15 cellular contexts compared by ENCODE assay signal in genomic region chr17:11608396-11608795, GRCh38. TPM values are rescaled to one million over a fixed set of nuclear protein-coding genes. Genes with fewer than 3 reads are reported as not detected.
DNase-seq lines count a peak whose midpoint lies in the region; ATAC-seq and TF ChIP-seq lines count a peak whose summit lies in the region.
"Had no signal": no experiment of that assay in that cellular context is flagged by ENCODE, and none has a peak within 500 bp of the region (broad histone marks: within the 10 kb centered on the region; RNA-seq: fewer than 3 reads in every experiment).

No MANE protein-coding gene starts in this region.

- H3K36me3 ChIP-seq in duodenal mucosa (ENCODE audit: control insufficient read depth in 1 of 2, insufficient read depth in 2 of 2, low read length in 2 of 2) = no peaks in the 10 kb centered on the region
- H3K36me3 ChIP-seq in lung (ENCODE audit: control insufficient read depth in 2 of 2, insufficient read depth in 2 of 2, low read length in 2 of 2) = no peaks in the 10 kb centered on the region
- H3K36me3 ChIP-seq in thyroid gland = no peaks in the 10 kb centered on the region

- peak; percentile 72 for ATAC-seq in lung (ENCODE audit: insufficient read depth, low FRiP score)
- ATAC-seq: HCT116 had no signal

- H3K27ac ChIP-seq in duodenal mucosa (ENCODE audit: low read depth, low read length) = peak overlapping the region; percentile 6
- H3K27ac ChIP-seq in lung (ENCODE audit: low read depth in 1 of 2, low read length in 1 of 2) = peak overlapping the region in 1 of 2 donors; percentile 23
- H3K27ac ChIP-seq in thyroid gland = no peak overlapping the region

- no peaks in the 10 kb centered on the region for H3K4me1 Mint-ChIP-seq in activated CD4-positive, alpha-beta memory T cell treated with anti-CD3 and anti-CD28 coated beads, Interleukin-2, amount 10 ng/mL, durations not matched to agents 7 days and 5 days
- H3K4me1 Mint-ChIP-seq: activated CD4-positive, alpha-beta T cell treated with anti-CD3 and anti-CD28 coated beads, Interleukin-2, amount 10 ng/mL, durations not matched to agents 24 days and 14 days had no signal

- H3K4me3 ChIP-seq in duodenal mucosa (ENCODE audit: low read depth in 1 of 2, low read length in 2 of 2) (no peak overlapping the region), lung (no peak overlapping the region), thyroid gland (replicated peaks in 1 of 3) (no peak overlapping the region)

- DNase-seq in NCI-H1105 treated with DMSO at 0.1 percent for 48 hours (lab: John Stamatoyannopoulos, UW) = peak; percentile 31
- DNase-seq in NCI-H1105 (lab: John Stamatoyannopoulos, UW) = no peak
- DNase-seq in lung (ENCODE audit: low spot score) = peak; percentile 58
- peak; percentile 36 to 52 for DNase-seq in thyroid gland
- no peak for DNase-seq in GF-D8 (lab: John Stamatoyannopoulos, UW)
- DNase-seq in activated gamma-delta T cell treated with Interleukin-2 at 50 U/mL for 16 hours = no peak
- DNase-seq in activated CD4-positive, alpha-beta memory T cell treated with anti-CD3 and anti-CD28 coated beads, Interleukin-2, amount 10 ng/mL, durations not matched to agents 7 days and 5 days = no peak
- DNase-seq: activated CD4-positive, alpha-beta T cell treated with anti-CD3 and anti-CD28 coated beads, Interleukin-2, amount 10 ng/mL, durations not matched to agents 24 days and 14 days; activated naive CD4-positive, alpha-beta T cell treated with Interleukin-2 at 50 U/mL for 16 hours; effector CD4-positive, alpha-beta T cell; NCI-H1417; RPMI8226 had no signal

- TF ChIP-seq CTCF in lung (IDR thresholded peaks at IDR 0.05; ENCODE audit: control extremely low read depth, extremely low read depth) = no peak
- TF ChIP-seq CTCF in thyroid gland (IDR thresholded peaks at IDR 0.05) = no peak

- peaks cover 5% of the 10 kb centered on the region for H3K9me3 Mint-ChIP-seq in activated CD4-positive, alpha-beta memory T cell treated with anti-CD3 and anti-CD28 coated beads, Interleukin-2, amount 10 ng/mL, durations not matched to agents 7 days and 5 days
- H3K9me3 Mint-ChIP-seq: activated CD4-positive, alpha-beta T cell treated with anti-CD3 and anti-CD28 coated beads, Interleukin-2, amount 10 ng/mL, durations not matched to agents 24 days and 14 days had no signal

- H3K4me3 Mint-ChIP-seq in activated CD4-positive, alpha-beta memory T cell treated with anti-CD3 and anti-CD28 coated beads, Interleukin-2, amount 10 ng/mL, durations not matched to agents 7 days and 5 days = no peak overlapping the region
- H3K4me3 Mint-ChIP-seq: activated CD4-positive, alpha-beta T cell treated with anti-CD3 and anti-CD28 coated beads, Interleukin-2, amount 10 ng/mL, durations not matched to agents 24 days and 14 days had no signal

- H3K27ac Mint-ChIP-seq in activated CD4-positive, alpha-beta memory T cell treated with anti-CD3 and anti-CD28 coated beads, Interleukin-2, amount 10 ng/mL, durations not matched to agents 7 days and 5 days = no peak overlapping the region
- H3K27ac Mint-ChIP-seq: activated CD4-positive, alpha-beta T cell treated with anti-CD3 and anti-CD28 coated beads, Interleukin-2, amount 10 ng/mL, durations not matched to agents 24 days and 14 days had no signal

- POLR2A ChIA-PET in activated CD4-positive, alpha-beta memory T cell treated with anti-CD3 and anti-CD28 coated beads, Interleukin-2, amount 10 ng/mL, durations not matched to agents 7 days and 5 days (lab: Charles Lee) = no interaction called here

- intact Hi-C loops in thyroid gland (cut with DNase I) = no loop called here

- no peak overlapping the region for H3K9ac ChIP-seq in duodenal mucosa (ENCODE audit: low read depth in 1 of 2, low read length in 2 of 2)

- WGBS in lung, 2 donors = 31 to 60% methylated on average over 6 of the region's 6 CpGs
- 36 to 37% methylated on average over 6 of the region's 6 CpGs for WGBS in thyroid gland, 2 donors

- H3K27me3 ChIP-seq in duodenal mucosa (ENCODE audit: control insufficient read depth in 1 of 2, insufficient read depth in 2 of 2, low read length in 2 of 2) = no peaks in the 10 kb centered on the region
- no peaks in the 10 kb centered on the region for H3K27me3 ChIP-seq in lung (ENCODE audit: control insufficient read depth, insufficient read depth)
- no peaks in the 10 kb centered on the region for H3K27me3 ChIP-seq in thyroid gland

- H3K4me1 ChIP-seq in duodenal mucosa (ENCODE audit: control insufficient read depth in 1 of 2, insufficient read depth in 2 of 2, low read length in 2 of 2) (peaks cover 0 to 8% of the 10 kb centered on the region in 2 donors), lung (ENCODE audit: control insufficient read depth in 2 of 2, insufficient read depth in 2 of 2, low read length in 2 of 2) (no peaks in the 10 kb centered on the region), thyroid gland (peaks cover 0 to 9% of the 10 kb centered on the region in 2 donors)

- H3K27me3 Mint-ChIP-seq in activated CD4-positive, alpha-beta memory T cell treated with anti-CD3 and anti-CD28 coated beads, Interleukin-2, amount 10 ng/mL, durations not matched to agents 7 days and 5 days = no peaks in the 10 kb centered on the region
- H3K27me3 Mint-ChIP-seq: activated CD4-positive, alpha-beta T cell treated with anti-CD3 and anti-CD28 coated beads, Interleukin-2, amount 10 ng/mL, durations not matched to agents 24 days and 14 days had no signal

- H3K9me3 ChIP-seq in duodenal mucosa (ENCODE audit: control insufficient read depth in 1 of 2, low read length in 2 of 2) (no peaks in the 10 kb centered on the region), lung (ENCODE audit: control insufficient read depth in 2 of 2, insufficient read depth in 1 of 2, low read length in 1 of 2) (peaks cover 0 to 2% of the 10 kb centered on the region in 2 donors), thyroid gland (no peaks in the 10 kb centered on the region)

- TF ChIP-seq POLR2A in thyroid gland (IDR thresholded peaks at IDR 0.05) = no peak

- CTCF ChIA-PET in activated CD4-positive, alpha-beta memory T cell treated with anti-CD3 and anti-CD28 coated beads, Interleukin-2, amount 10 ng/mL, durations not matched to agents 7 days and 5 days (lab: Charles Lee) = no interaction called here

- H3K36me3 Mint-ChIP-seq in activated CD4-positive, alpha-beta memory T cell treated with anti-CD3 and anti-CD28 coated beads, Interleukin-2, amount 10 ng/mL, durations not matched to agents 7 days and 5 days (ENCODE audit: low read depth) = no peaks in the 10 kb centered on the region

RNA-seq across cellular contexts. Expression of gene DNAH9, which starts 10.1 kb away (rescaled TPM):
- 10 to 100 TPM; 35.3 to 36.1 TPM for total RNA-seq in lung
- 1 to 10 TPM; 4.0 to 6.6 TPM for polyA plus RNA-seq in lung
- 1 to 10 TPM in 2 of 4 donors, under 1 TPM in 2; under 0.01 to 4.3 (median 2.3) TPM for total RNA-seq in thyroid gland
- not detected for total RNA-seq in activated CD4-positive, alpha-beta memory T cell treated with anti-CD3 and anti-CD28 coated beads, Interleukin-2, amount 10 ng/mL, durations not matched to agents 7 days and 5 days
- total RNA-seq: A172; activated CD4-positive, alpha-beta T cell treated with anti-CD3 and anti-CD28 coated beads, Interleukin-2, amount 10 ng/mL, durations not matched to agents 24 days and 14 days had no signal

Comparison
In these comparisons a context has a peak if more than half of its experiments do, and no peak if none do; other contexts are left out.
1. DNase-seq: peak in NCI-H1105 treated with DMSO at 0.1 percent for 48 hours (single experiment), lung (single experiment) and thyroid gland (2 of 2); none in NCI-H1105 (single experiment), GF-D8 (single experiment), activated gamma-delta T cell treated with Interleukin-2 at 50 U/mL for 16 hours (single experiment) and activated CD4-positive, alpha-beta memory T cell treated with anti-CD3 and anti-CD28 coated beads, Interleukin-2, amount 10 ng/mL, durations not matched to agents 7 days and 5 days (single experiment).
2. RNA of gene DNAH9, which starts 10.1 kb away (total RNA-seq): 35.3 to 36.1 TPM in lung; under 0.01 to 4.3 TPM in thyroid gland and not detected in activated CD4-positive, alpha-beta memory T cell treated with anti-CD3 and anti-CD28 coated beads, Interleukin-2, amount 10 ng/mL, durations not matched to agents 7 days and 5 days; every median in the first group is over 4 times any median in the second.